Comparison of ENCODE assay signal across 34 cellular contexts in genomic region chr16:4190086-4190485, GRCh38. TPM values are rescaled to one million over a fixed set of nuclear protein-coding genes. Genes with fewer than 3 reads are reported as not detected.
"Had no signal": no experiment of that assay in that cellular context is flagged by ENCODE, and none has a peak within 500 bp of the region (broad histone marks: within the 10 kb centered on the region; RNA-seq: fewer than 3 reads in every experiment).

No MANE protein-coding gene starts in this region.

- FAIRE-seq: colon, islet of Langerhans, TTC549 had no signal

- H3K27ac ChIP-seq: breast epithelium, esophagus muscularis mucosa, foreskin keratinocyte, left lung, neutrophil, uterus, VCaP had no signal

- H3K36me3 ChIP-seq: breast epithelium, left lung, neutrophil, uterus had no signal

- H3K4me1 Mint-ChIP-seq: activated naive CD4-positive, alpha-beta T cell treated with anti-CD3 and anti-CD28 coated beads, Interleukin-2, amount 10 ng/mL, durations not matched to agents 7 days and 5 days; stimulated activated naive CD8-positive, alpha-beta T cell treated with anti-CD3 and anti-CD28 coated beads, Interleukin-15, amount 100 ng/mL, for 72 hours had no signal

- H3K27ac Mint-ChIP-seq: activated naive CD4-positive, alpha-beta T cell treated with anti-CD3 and anti-CD28 coated beads, Interleukin-2, amount 10 ng/mL, durations not matched to agents 7 days and 5 days; activated T-helper 1 cell treated with anti-CD3 and anti-CD28 coated beads, Interleukin-12 subunit alpha, Interleukin-12 subunit beta, Interleukin-2, Interleukin-4 antibody, amounts not matched to agents 30 ng/mL and 10 ng/mL and 1 ng/mL, durations not matched to agents 14 hours and 24 hours and 36 hours; natural killer cell treated with Interleukin-12 subunit alpha and Interleukin-12 subunit beta and Interleukin-15 and Interleukin-18, amount 100 ng/mL, for 72 hours; stimulated activated memory B cell treated with anti-CD40 and anti-IgM and Interleukin-4, amounts not matched to agents 10 μg/mL and 1 μg/mL and 100 μg/mL, for 72 hours; stimulated activated naive CD8-positive, alpha-beta T cell treated with anti-CD3 and anti-CD28 coated beads, Interleukin-15, amount 100 ng/mL, for 72 hours; T-helper 1 cell treated with Interleukin-12 subunit alpha and Interleukin-12 subunit beta and Interleukin-4 antibody, amounts not matched to agents 30 μg/mL and 1 μg/mL, for 36 hours; type B pancreatic cell had no signal

- H3K27me3 ChIP-seq: breast epithelium, uterus had no signal

- ATAC-seq: foreskin keratinocyte; left lung; mucosa of descending colon; natural killer cell treated with Interleukin-12 subunit alpha and Interleukin-12 subunit beta and Interleukin-15 and Interleukin-18, amount 100 ng/mL, for 72 hours; stimulated activated memory B cell treated with anti-CD40 and anti-IgM and Interleukin-4, amounts not matched to agents 10 μg/mL and 1 μg/mL and 100 μg/mL, for 72 hours; stimulated activated naive CD8-positive, alpha-beta T cell treated with anti-CD3 and anti-CD28 coated beads, Interleukin-15, amount 100 ng/mL, for 72 hours had no signal

- H3K9me3 ChIP-seq: breast epithelium, esophagus muscularis mucosa, left lung, mucosa of descending colon, neutrophil, uterus had no signal

- H3K9me3 Mint-ChIP-seq: activated naive CD4-positive, alpha-beta T cell treated with anti-CD3 and anti-CD28 coated beads, Interleukin-2, amount 10 ng/mL, durations not matched to agents 7 days and 5 days; activated T-helper 1 cell treated with anti-CD3 and anti-CD28 coated beads, Interleukin-12 subunit alpha, Interleukin-12 subunit beta, Interleukin-2, Interleukin-4 antibody, amounts not matched to agents 30 ng/mL and 10 ng/mL and 1 ng/mL, durations not matched to agents 14 hours and 24 hours and 36 hours; natural killer cell treated with Interleukin-12 subunit alpha and Interleukin-12 subunit beta and Interleukin-15 and Interleukin-18, amount 100 ng/mL, for 72 hours; stimulated activated memory B cell treated with anti-CD40 and anti-IgM and Interleukin-4, amounts not matched to agents 10 μg/mL and 1 μg/mL and 100 μg/mL, for 72 hours; stimulated activated naive CD8-positive, alpha-beta T cell treated with anti-CD3 and anti-CD28 coated beads, Interleukin-15, amount 100 ng/mL, for 72 hours; T-helper 1 cell treated with Interleukin-12 subunit alpha and Interleukin-12 subunit beta and Interleukin-4 antibody, amounts not matched to agents 30 μg/mL and 1 μg/mL, for 36 hours; type B pancreatic cell had no signal

- H3K4me1 ChIP-seq: breast epithelium, esophagus muscularis mucosa, foreskin keratinocyte, uterus had no signal

- H3K4me3 ChIP-seq: breast epithelium, esophagus muscularis mucosa, left lung, mucosa of descending colon, smooth muscle cell, uterus had no signal

- H3K4me3 Mint-ChIP-seq: activated naive CD4-positive, alpha-beta T cell treated with anti-CD3 and anti-CD28 coated beads, Interleukin-2, amount 10 ng/mL, durations not matched to agents 7 days and 5 days; activated T-helper 1 cell treated with anti-CD3 and anti-CD28 coated beads, Interleukin-12 subunit alpha, Interleukin-12 subunit beta, Interleukin-2, Interleukin-4 antibody, amounts not matched to agents 30 ng/mL and 10 ng/mL and 1 ng/mL, durations not matched to agents 14 hours and 24 hours and 36 hours; natural killer cell treated with Interleukin-12 subunit alpha and Interleukin-12 subunit beta and Interleukin-15 and Interleukin-18, amount 100 ng/mL, for 72 hours; stimulated activated memory B cell treated with anti-CD40 and anti-IgM and Interleukin-4, amounts not matched to agents 10 μg/mL and 1 μg/mL and 100 μg/mL, for 72 hours; stimulated activated naive CD8-positive, alpha-beta T cell treated with anti-CD3 and anti-CD28 coated beads, Interleukin-15, amount 100 ng/mL, for 72 hours; T-helper 1 cell treated with Interleukin-12 subunit alpha and Interleukin-12 subunit beta and Interleukin-4 antibody, amounts not matched to agents 30 μg/mL and 1 μg/mL, for 36 hours; type B pancreatic cell had no signal

- H3K36me3 Mint-ChIP-seq: activated naive CD4-positive, alpha-beta T cell treated with anti-CD3 and anti-CD28 coated beads, Interleukin-2, amount 10 ng/mL, durations not matched to agents 7 days and 5 days; natural killer cell treated with Interleukin-12 subunit alpha and Interleukin-12 subunit beta and Interleukin-15 and Interleukin-18, amount 100 ng/mL, for 72 hours; stimulated activated memory B cell treated with anti-CD40 and anti-IgM and Interleukin-4, amounts not matched to agents 10 μg/mL and 1 μg/mL and 100 μg/mL, for 72 hours; type B pancreatic cell had no signal

- DNase-seq: activated CD4-positive, alpha-beta T cell treated with anti-CD3 and anti-CD28 coated beads for 4 hours; activated CD4-positive, alpha-beta T cell treated with anti-CD3 and anti-CD28 coated beads, Interleukin-2, amount 50 U/mL, for 4 hours; activated CD8-positive, alpha-beta memory T cell treated with anti-CD3 and anti-CD28 coated beads, Interleukin-2, amount 50 U/mL, for 4 hours; activated effector memory CD4-positive, alpha-beta T cell treated with anti-CD3 and anti-CD28 coated beads, Interleukin-2, amount 50 U/mL, for 16 hours; activated naive CD4-positive, alpha-beta T cell treated with anti-CD3 and anti-CD28 coated beads, Interleukin-2, amount 10 ng/mL, durations not matched to agents 7 days and 5 days; activated T-cell treated with anti-CD3 and anti-CD28 coated beads, Interleukin-2, amount 50 U/mL, for 1 hour; amygdala; dermis blood vessel endothelial cell; effector CD4-positive, alpha-beta T cell; foreskin keratinocyte; left lung; mucosa of descending colon; stimulated activated CD4-positive, alpha-beta T cell treated with anti-CD3 and anti-CD28 coated beads, Interleukin-1b, Interleukin-23, amount 100 ng/mL, for 48 hours; stimulated activated CD4-positive, alpha-beta T cell treated with anti-CD3 and anti-CD28 coated beads, Interleukin-4, amount 100 ng/mL, for 4 hours; stimulated activated CD8-positive, alpha-beta memory T cell treated with anti-CD3 and anti-CD28 coated beads, Interleukin-4, amount 100 ng/mL, for 48 hours; stimulated activated naive CD8-positive, alpha-beta T cell treated with anti-CD3 and anti-CD28 coated beads, Interleukin-15, amount 100 ng/mL, for 72 hours; substantia nigra; T-helper 9 cell; uterus had no signal

- H3K4me2 ChIP-seq: smooth muscle cell had no signal

RNA-seq across cellular contexts. Expression of gene SRL, which starts 51.8 kb away (rescaled TPM):
- total RNA-seq: activated CD8-positive, alpha-beta memory T cell treated with anti-CD3 and anti-CD28 coated beads for 36 hours; activated T-helper 1 cell treated with anti-CD3 and anti-CD28 coated beads, Interleukin-12 subunit alpha, Interleukin-12 subunit beta, Interleukin-2, Interleukin-4 antibody, amounts not matched to agents 30 ng/mL and 10 ng/mL and 1 ng/mL, durations not matched to agents 14 hours and 24 hours and 36 hours; foreskin keratinocyte; natural killer cell treated with Interleukin-12 subunit alpha and Interleukin-12 subunit beta and Interleukin-15 and Interleukin-18, amount 100 ng/mL, for 72 hours; osteocyte; smooth muscle cell had no signal
- polyA plus RNA-seq: foreskin keratinocyte, smooth muscle cell had no signal
